ENCODE assay signal across 8 cellular contexts in the genomic region with DNA sequence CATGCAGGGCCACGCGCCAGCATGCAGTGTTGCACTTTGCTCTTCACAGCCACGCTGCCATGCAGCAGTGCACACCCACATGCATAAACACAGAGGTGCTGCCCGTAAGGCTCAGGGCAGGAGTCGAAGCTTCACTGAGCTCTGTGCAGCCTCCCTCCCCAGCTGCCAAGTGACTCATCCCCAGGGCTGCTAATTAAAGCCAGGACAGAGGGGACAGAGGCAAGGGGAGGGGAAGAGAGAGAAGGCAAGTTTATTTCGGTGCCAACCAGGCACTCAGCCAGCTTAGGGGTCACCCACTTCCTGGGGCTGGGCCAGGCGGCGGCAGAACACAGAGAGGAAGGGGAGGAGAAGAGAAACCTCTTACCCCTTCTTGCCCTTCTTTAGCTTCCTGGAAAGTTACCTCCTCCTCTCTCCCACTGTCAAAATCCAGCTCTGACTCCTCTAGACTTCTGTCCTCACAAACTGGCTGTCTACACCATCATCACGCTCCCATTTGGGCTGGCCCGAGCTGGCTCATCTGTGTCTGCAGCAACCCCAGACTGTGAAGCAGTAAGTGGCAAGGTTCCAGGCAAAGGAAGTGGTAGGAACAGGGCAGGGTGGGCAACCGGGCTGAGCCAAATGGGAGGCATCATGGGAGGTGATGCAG. TPM values are rescaled to one million over a fixed set of nuclear protein-coding genes. Genes with fewer than 3 reads are reported as not detected.
DNase-seq lines count a peak whose midpoint lies in the region; ATAC-seq, FAIRE-seq and TF ChIP-seq lines count a peak whose summit lies in the region.

No MANE protein-coding gene starts in this region.

- FAIRE-seq in pancreas (lab: Jason Lieb, UNC): no peak

- H3K4me1 ChIP-seq in gastroesophageal sphincter: peaks cover 0 to 49% (median 15%) of the 10 kb centered on the region in 3 donors
- H3K4me1 ChIP-seq in pancreas: no peaks in the 10 kb centered on the region

- H3K36me3 ChIP-seq in gastroesophageal sphincter: no peaks in the 10 kb centered on the region
- no peaks in the 10 kb centered on the region for H3K36me3 ChIP-seq in pancreas

- TF ChIP-seq CTCF in gastroesophageal sphincter (IDR thresholded peaks at IDR 0.05) (no peak), pancreas (IDR thresholded peaks at IDR 0.05) (no peak)

- H3K4me3 ChIP-seq in gastroesophageal sphincter (no peak overlapping the region), pancreas (no peak overlapping the region)

- 0 to 24% methylated on average over 1 to 5 of the region's 11 CpGs for WGBS in gastroesophageal sphincter (ENCODE audit: low coverage in 1 of 2), 2 donors
- WGBS in pancreas, 2 donors: 47 to 53% methylated on average over 10 to 11 of the region's 11 CpGs

- TF ChIP-seq EP300 in gastroesophageal sphincter (IDR thresholded peaks at IDR 0.05): no peak

- no peak for TF ChIP-seq POLR2A in gastroesophageal sphincter (IDR thresholded peaks at IDR 0.05)

- ATAC-seq in gastroesophageal sphincter (peak; percentile 73), pancreas (peak; percentile 30 to 81 (median 69))

- H3K9me3 ChIP-seq in gastroesophageal sphincter (no peaks in the 10 kb centered on the region), pancreas (no peaks in the 10 kb centered on the region)

- intact Hi-C loops in pancreas (cut with DNase I): no loop called here

- H3K27me3 ChIP-seq in gastroesophageal sphincter (no peaks in the 10 kb centered on the region), pancreas (no peaks in the 10 kb centered on the region)

- H3K27ac ChIP-seq in gastroesophageal sphincter: peak overlapping the region; percentile 35 to 75 (median 60)
- H3K27ac ChIP-seq in pancreas: no peak overlapping the region

- DNase-seq in NCI-H2171 treated with DMSO at 0.1 percent for 48 hours (lab: John Stamatoyannopoulos, UW) (peak; percentile 9), NCI-H2171 (lab: John Stamatoyannopoulos, UW) (no peak), NOMO-1 treated with DMSO at 0.1 percent for 48 hours (lab: John Stamatoyannopoulos, UW; ENCODE audit: unreplicated experiment) (peak; percentile 87), pancreas (peak in 4 of 6 donors; percentile 14 to 38 (median 36)), NCI-H510A (lab: John Stamatoyannopoulos, UW) (no peak), middle frontal gyrus (ENCODE audit: extremely low spot score, low spot score) (no peak)
- DNase-seq in activated effector memory CD4-positive, alpha-beta T cell treated with anti-CD3 and anti-CD28 coated beads, Interleukin-2, amount 50 U/mL, for 16 hours: peak; percentile 65

RNA-seq across cellular contexts. Expression of gene IQSEC2, which starts 6.2 kb away (rescaled TPM):
- total RNA-seq in gastroesophageal sphincter (10 to 100 TPM; 10.1 to 25.7 (median 16.8) TPM), pancreas (10 to 100 TPM in 2 of 6 donors, 1 to 10 TPM in 4; 7.5 to 12.5 (median 8.8) TPM)
- polyA plus RNA-seq in pancreas: 10 to 100 TPM; 10.2 to 13.2 TPM

Comparison
In these comparisons a context has a peak if more than half of its experiments do, and no peak if none do; other contexts are left out.
1. DNase-seq: peak in NCI-H2171 treated with DMSO at 0.1 percent for 48 hours (single experiment), NOMO-1 treated with DMSO at 0.1 percent for 48 hours (single experiment), activated effector memory CD4-positive, alpha-beta T cell treated with anti-CD3 and anti-CD28 coated beads, Interleukin-2, amount 50 U/mL, for 16 hours (single experiment) and pancreas (4 of 6); none in NCI-H2171 (single experiment), NCI-H510A (single experiment) and middle frontal gyrus (single experiment).
2. H3K27ac ChIP-seq: peak in gastroesophageal sphincter (4 of 4); none in pancreas (0 of 4).